2 cellular contexts compared by ENCODE assay signal in the genomic region with DNA sequence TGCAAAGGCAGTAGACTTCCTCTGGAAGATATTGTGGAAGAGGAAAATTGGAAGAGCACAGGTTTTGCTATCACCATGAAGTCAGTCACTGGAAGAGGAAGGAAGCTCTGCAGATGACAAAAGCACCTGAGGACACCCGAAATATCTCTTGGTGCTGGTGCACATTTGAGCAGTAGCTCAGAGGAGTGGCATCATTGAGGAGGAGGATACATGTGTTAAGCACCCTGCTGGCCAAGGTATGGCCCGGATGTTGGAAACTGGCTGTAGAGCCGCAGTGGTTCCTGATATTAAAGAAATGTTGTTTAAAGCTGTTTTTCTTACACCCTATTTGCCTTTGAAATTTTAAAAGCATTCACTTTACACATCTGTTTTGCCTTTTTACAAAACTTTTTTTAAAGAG.
TF ChIP-seq lines count a peak whose summit lies in the region.

No MANE protein-coding gene starts in this region.

TF ChIP-seq in IMR-90, 13 proteins besides CTCF, POLR2A, EP300 and RAD21:
- TF ChIP-seq SMC3 (IDR thresholded peaks at IDR 0.05; ENCODE audit: low read depth, low read length) = no peak
- no peak for TF ChIP-seq FOS (IDR thresholded peaks at IDR 0.05; ENCODE audit: low read depth, low read length)
- TF ChIP-seq MAZ (IDR thresholded peaks at IDR 0.05; ENCODE audit: borderline replicate concordance, low read depth, low read length) = no peak
- TF ChIP-seq, protein P1, sequence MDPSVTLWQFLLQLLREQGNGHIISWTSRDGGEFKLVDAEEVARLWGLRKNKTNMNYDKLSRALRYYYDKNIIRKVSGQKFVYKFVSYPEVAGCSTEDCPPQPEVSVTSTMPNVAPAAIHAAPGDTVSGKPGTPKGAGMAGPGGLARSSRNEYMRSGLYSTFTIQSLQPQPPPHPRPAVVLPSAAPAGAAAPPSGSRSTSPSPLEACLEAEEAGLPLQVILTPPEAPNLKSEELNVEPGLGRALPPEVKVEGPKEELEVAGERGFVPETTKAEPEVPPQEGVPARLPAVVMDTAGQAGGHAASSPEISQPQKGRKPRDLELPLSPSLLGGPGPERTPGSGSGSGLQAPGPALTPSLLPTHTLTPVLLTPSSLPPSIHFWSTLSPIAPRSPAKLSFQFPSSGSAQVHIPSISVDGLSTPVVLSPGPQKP (IDR thresholded peaks at IDR 0.05; ENCODE audit: borderline replicate concordance, low read depth, low read length) = no peak
- no peak for TF ChIP-seq NFE2L2 (IDR thresholded peaks at IDR 0.05; ENCODE audit: low read depth, low read length)
- no peak for TF ChIP-seq RFX5 (IDR thresholded peaks at IDR 0.05; ENCODE audit: low read depth, low read length)
- TF ChIP-seq, protein P2, sequence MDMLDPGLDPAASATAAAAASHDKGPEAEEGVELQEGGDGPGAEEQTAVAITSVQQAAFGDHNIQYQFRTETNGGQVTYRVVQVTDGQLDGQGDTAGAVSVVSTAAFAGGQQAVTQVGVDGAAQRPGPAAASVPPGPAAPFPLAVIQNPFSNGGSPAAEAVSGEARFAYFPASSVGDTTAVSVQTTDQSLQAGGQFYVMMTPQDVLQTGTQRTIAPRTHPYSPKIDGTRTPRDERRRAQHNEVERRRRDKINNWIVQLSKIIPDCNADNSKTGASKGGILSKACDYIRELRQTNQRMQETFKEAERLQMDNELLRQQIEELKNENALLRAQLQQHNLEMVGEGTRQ (IDR thresholded peaks at IDR 0.05; ENCODE audit: low read depth, low read length) = no peak
- TF ChIP-seq MXI1 (IDR thresholded peaks at IDR 0.05; ENCODE audit: borderline replicate concordance, low read depth, low read length) = no peak
- TF ChIP-seq BHLHE40 (IDR thresholded peaks at IDR 0.05; ENCODE audit: low read depth, low read length) = no peak
- TF ChIP-seq CEBPB (IDR thresholded peaks at IDR 0.05; ENCODE audit: low read depth, low read length) = no peak
- TF ChIP-seq MAFK (IDR thresholded peaks at IDR 0.05; ENCODE audit: low read depth, low read length) = no peak

TF ChIP-seq in GM12878, 131 proteins besides CTCF, POLR2A, EP300 and RAD21:
- no peak for TF ChIP-seq FOS (IDR thresholded peaks at IDR 0.05; ENCODE audit: borderline replicate concordance, extremely low read depth, insufficient read length)
